Comparison of ENCODE assay signal across 1 cellular context in genomic region chr2:26172189-26172865, GRCh38.
TF ChIP-seq lines count a peak whose summit lies in the region.

No MANE protein-coding gene starts in this region.

TF ChIP-seq in IMR-90, 13 proteins besides CTCF, POLR2A, EP300 and RAD21 (continued from another document):
- TF ChIP-seq ELK1 (IDR thresholded peaks at IDR 0.05; ENCODE audit: borderline replicate concordance, low read depth, low read length) (no peak), MAFK (IDR thresholded peaks at IDR 0.05; ENCODE audit: low read depth, low read length) (no peak), SMC3 (IDR thresholded peaks at IDR 0.05; ENCODE audit: low read depth, low read length) (no peak), MAZ (IDR thresholded peaks at IDR 0.05; ENCODE audit: borderline replicate concordance, low read depth, low read length) (no peak), CHD1 (IDR thresholded peaks at IDR 0.05; ENCODE audit: low read depth, low read length) (no peak), RFX5 (IDR thresholded peaks at IDR 0.05; ENCODE audit: low read depth, low read length) (no peak)
